ENCODE assay signal across 1 cellular context in the genomic region with DNA sequence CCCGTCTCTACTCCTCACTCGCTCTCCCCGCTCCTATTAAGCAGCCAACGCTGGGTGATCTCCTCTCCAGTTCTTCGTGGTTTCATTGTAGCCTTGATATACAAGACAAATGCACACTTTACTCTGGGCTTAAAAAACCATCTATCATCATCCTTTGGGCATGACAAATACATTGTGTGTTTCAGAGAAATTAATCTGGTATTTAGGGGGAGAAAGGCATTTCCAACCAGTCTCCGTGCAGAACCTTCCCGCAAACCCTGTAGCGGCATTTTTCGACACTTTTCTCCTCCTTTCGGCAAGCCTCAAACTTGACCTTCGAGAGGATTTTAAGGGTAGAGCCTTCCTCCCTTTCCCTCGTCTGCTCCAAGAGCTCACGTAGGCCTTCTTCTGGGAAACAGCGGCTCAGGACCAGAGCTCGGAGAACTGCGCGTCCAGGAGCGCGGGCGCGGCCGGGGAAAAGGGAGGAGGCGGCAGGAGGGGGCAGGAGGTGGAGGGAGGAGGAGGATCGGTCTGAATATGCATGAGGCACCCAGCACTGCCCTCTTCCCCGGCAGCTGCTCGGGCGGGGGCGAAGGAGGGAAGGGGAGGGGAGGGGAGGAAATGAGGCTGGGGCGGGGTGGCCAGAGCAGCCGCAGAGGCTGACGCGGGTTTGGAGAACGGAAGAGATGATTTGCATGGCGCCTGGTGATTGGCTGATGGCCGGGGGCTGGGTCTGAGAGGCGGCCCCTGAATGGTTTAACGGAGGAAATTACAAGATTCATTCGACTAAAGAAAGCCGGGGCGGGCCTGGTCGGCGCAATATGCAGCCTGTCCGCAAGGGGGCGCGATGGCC.
TF ChIP-seq lines count a peak whose summit lies in the region.

No MANE protein-coding gene starts in this region.

TF ChIP-seq in H1, 55 proteins besides CTCF, POLR2A, EP300 and RAD21 (continued from another document):
- no peak for TF ChIP-seq FOSL1 (IDR thresholded peaks at IDR 0.05; ENCODE audit: insufficient read depth, low read depth, low read length)
- no peak for TF ChIP-seq JUND (IDR thresholded peaks at IDR 0.05; ENCODE audit: low read length)
- TF ChIP-seq ATF2 (IDR thresholded peaks at IDR 0.05; ENCODE audit: low read length), result 0 out of 2 replicates have a peak, but pooled peaks have one; percentile 32
- no peak for TF ChIP-seq SP4 (IDR thresholded peaks at IDR 0.05; ENCODE audit: low read length)
- TF ChIP-seq SP1 (IDR thresholded peaks at IDR 0.05; ENCODE audit: low read depth, low read length), result peak; percentile 28; the same call in 1 of the 2 replicates
- TF ChIP-seq CHD2 (IDR thresholded peaks at IDR 0.05; ENCODE audit: low read length), result no peak
- TF ChIP-seq HDAC2 (IDR thresholded peaks at IDR 0.05; ENCODE audit: borderline replicate concordance in 1 of 2, low read depth in 2 of 2, low read length in 2 of 2), result no peak
- no peak for TF ChIP-seq CHD7 (IDR thresholded peaks at IDR 0.05; ENCODE audit: insufficient replicate concordance, low read length)
- TF ChIP-seq PHF8 (conservative IDR thresholded peaks at IDR 0.05; ENCODE audit: low read depth, low read length), result no peak
- TF ChIP-seq CREB1 (IDR thresholded peaks at IDR 0.05), result 0 out of 2 replicates have a peak, but pooled peaks have one; percentile 14
- no peak for TF ChIP-seq MAFK (IDR thresholded peaks at IDR 0.05; ENCODE audit: low read depth, low read length)
- TF ChIP-seq SIN3A (conservative IDR thresholded peaks at IDR 0.05 in 1 of 2, IDR thresholded peaks at IDR 0.05 in 1 of 2; ENCODE audit: low read depth in 1 of 2, low read length in 2 of 2), result peak in 1 of 2 experiments; percentile 63; a peak in 2 of 4 replicates
- TF ChIP-seq E2F6 (IDR thresholded peaks at IDR 0.05), result peak; percentile 52
- TF ChIP-seq SUZ12 (IDR thresholded peaks at IDR 0.05; ENCODE audit: low read length), result no peak
- peak; percentile 26; the same call in 1 of the 2 replicates for TF ChIP-seq RFX5 (IDR thresholded peaks at IDR 0.05; ENCODE audit: borderline replicate concordance, low read depth, low read length)
- peak; percentile 81 for TF ChIP-seq ASH2L (IDR thresholded peaks at IDR 0.05; ENCODE audit: low read length)
- TF ChIP-seq RBBP5 (IDR thresholded peaks at IDR 0.05; ENCODE audit: borderline replicate concordance, low read depth, low read length), result no peak
- no peak for TF ChIP-seq CBX8 (IDR thresholded peaks at IDR 0.05; ENCODE audit: borderline replicate concordance, low read depth, low read length)
- TF ChIP-seq POLR2AphosphoS5 (IDR thresholded peaks at IDR 0.05; ENCODE audit: low read depth, low read length), result no peak
- no peak for TF ChIP-seq BCL11A (IDR thresholded peaks at IDR 0.05; ENCODE audit: low read depth in 2 of 2, low read length in 2 of 2)
- TF ChIP-seq TCF12 (IDR thresholded peaks at IDR 0.05; ENCODE audit: low read depth, low read length), result no peak
